Comparison of ENCODE assay signal across 1 cellular context in genomic region chr18:47930086-47930843, GRCh38.
TF ChIP-seq lines count a peak whose summit lies in the region.

SMAD2 (minus strand) TSS chr18:47930659; CDS start chr18:47896756, 33,903 bp downstream.

TF ChIP-seq in K562, 482 proteins besides CTCF, POLR2A, EP300 and RAD21 (continued from another document):
- TF ChIP-seq SMAD3 (CRISPR knock-in tag; conservative IDR thresholded peaks at IDR 0.05) (no peak), ZNF217 (CRISPR knock-in tag; IDR thresholded peaks at IDR 0.05) (no peak), MITF (IDR thresholded peaks at IDR 0.05) (peak; percentile 27; the same call in 1 of the 2 replicates), ARID1B (IDR thresholded peaks at IDR 0.05) (no peak), TBL1XR1 (IDR thresholded peaks at IDR 0.05; ENCODE audit: low read length in 2 of 2) (no peak), ZNF766 (CRISPR knock-in tag; conservative IDR thresholded peaks at IDR 0.05) (peak; percentile 63; the same call in 1 of the 2 replicates), BRD4 (IDR thresholded peaks at IDR 0.05) (peak; percentile 40; the same call in 1 of the 2 replicates), SAFB2 (IDR thresholded peaks at IDR 0.05; ENCODE audit: borderline replicate concordance, low read depth, low read length, severe bottlenecking) (no peak), CTBP1 (IDR thresholded peaks at IDR 0.05; ENCODE audit: borderline replicate concordance) (0 out of 2 replicates have a peak, but pooled peaks have one; percentile 27), RCOR1 (IDR thresholded peaks at IDR 0.05; ENCODE audit: borderline replicate concordance in 1 of 2, low read depth in 2 of 2, low read length in 2 of 2) (no peak), CHD2 (IDR thresholded peaks at IDR 0.05; ENCODE audit: low read depth, low read length) (no peak), ELF1 (tag; IDR thresholded peaks at IDR 0.05) (peak; percentile 56), NFXL1 (CRISPR knock-in tag; IDR thresholded peaks at IDR 0.05) (no peak), ZNF175 (CRISPR knock-in tag; IDR thresholded peaks at IDR 0.05; ENCODE audit: low read depth) (no peak), CXXC5 (CRISPR knock-in tag; IDR thresholded peaks at IDR 0.05) (peak; percentile 12; the same call in 1 of the 2 replicates), CCNT2 (IDR thresholded peaks at IDR 0.05; ENCODE audit: borderline replicate concordance, extremely low read depth, insufficient read length, low read depth, low read length) (peak; percentile 21), FOXJ3 (CRISPR knock-in tag; IDR thresholded peaks at IDR 0.05) (no peak), SRF (CRISPR knock-in tag; IDR thresholded peaks at IDR 0.05) (no peak), KHSRP (IDR thresholded peaks at IDR 0.05) (no peak), YY1 (IDR thresholded peaks at IDR 0.05; ENCODE audit: borderline replicate concordance in 1 of 3, control insufficient read depth in 1 of 3, extremely low read depth in 1 of 3, insufficient read depth in 3 of 3, insufficient read length in 1 of 3, insufficient replicate concordance in 2 of 3, low read depth in 1 of 3, low read length in 2 of 3) (peak in 1 of 3 experiments; percentile 19), GABPB1 (CRISPR knock-in tag; IDR thresholded peaks at IDR 0.05) (0 out of 2 replicates have a peak, but pooled peaks have one; percentile 22), ZNF785 (CRISPR knock-in tag; IDR thresholded peaks at IDR 0.05) (no peak), RAD51 (IDR thresholded peaks at IDR 0.05; ENCODE audit: borderline replicate concordance, low read depth) (peak; percentile 55; the same call in 1 of the 2 replicates), NKRF (IDR thresholded peaks at IDR 0.05; ENCODE audit: borderline replicate concordance) (peak; percentile 59; the same call in 1 of the 2 replicates), SIRT6 (IDR thresholded peaks at IDR 0.05; ENCODE audit: low read depth, low read length) (no peak), MAZ (CRISPR knock-in tag; conservative IDR thresholded peaks at IDR 0.05 in 1 of 2, IDR thresholded peaks at IDR 0.05 in 1 of 2) (peak in 1 of 2 experiments; percentile 78; a peak in 2 of 4 replicates), PCBP1 (IDR thresholded peaks at IDR 0.05; ENCODE audit: low read depth, low read length, poor library complexity, severe bottlenecking) (peak; percentile 95), DMBX1 (CRISPR knock-in tag; IDR thresholded peaks at IDR 0.05; ENCODE audit: borderline replicate concordance) (no peak)
- TF ChIP-seq, protein P1, sequence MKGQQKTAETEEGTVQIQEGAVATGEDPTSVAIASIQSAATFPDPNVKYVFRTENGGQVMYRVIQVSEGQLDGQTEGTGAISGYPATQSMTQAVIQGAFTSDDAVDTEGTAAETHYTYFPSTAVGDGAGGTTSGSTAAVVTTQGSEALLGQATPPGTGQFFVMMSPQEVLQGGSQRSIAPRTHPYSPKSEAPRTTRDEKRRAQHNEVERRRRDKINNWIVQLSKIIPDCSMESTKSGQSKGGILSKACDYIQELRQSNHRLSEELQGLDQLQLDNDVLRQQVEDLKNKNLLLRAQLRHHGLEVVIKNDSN (CRISPR knock-in tag; IDR thresholded peaks at IDR 0.05): peak; percentile 72
- TF ChIP-seq, protein P2, sequence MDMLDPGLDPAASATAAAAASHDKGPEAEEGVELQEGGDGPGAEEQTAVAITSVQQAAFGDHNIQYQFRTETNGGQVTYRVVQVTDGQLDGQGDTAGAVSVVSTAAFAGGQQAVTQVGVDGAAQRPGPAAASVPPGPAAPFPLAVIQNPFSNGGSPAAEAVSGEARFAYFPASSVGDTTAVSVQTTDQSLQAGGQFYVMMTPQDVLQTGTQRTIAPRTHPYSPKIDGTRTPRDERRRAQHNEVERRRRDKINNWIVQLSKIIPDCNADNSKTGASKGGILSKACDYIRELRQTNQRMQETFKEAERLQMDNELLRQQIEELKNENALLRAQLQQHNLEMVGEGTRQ (CRISPR knock-in tag; IDR thresholded peaks at IDR 0.05): peak; percentile 60
